Comparison of ENCODE assay signal across 8 cellular contexts in the genomic region with DNA sequence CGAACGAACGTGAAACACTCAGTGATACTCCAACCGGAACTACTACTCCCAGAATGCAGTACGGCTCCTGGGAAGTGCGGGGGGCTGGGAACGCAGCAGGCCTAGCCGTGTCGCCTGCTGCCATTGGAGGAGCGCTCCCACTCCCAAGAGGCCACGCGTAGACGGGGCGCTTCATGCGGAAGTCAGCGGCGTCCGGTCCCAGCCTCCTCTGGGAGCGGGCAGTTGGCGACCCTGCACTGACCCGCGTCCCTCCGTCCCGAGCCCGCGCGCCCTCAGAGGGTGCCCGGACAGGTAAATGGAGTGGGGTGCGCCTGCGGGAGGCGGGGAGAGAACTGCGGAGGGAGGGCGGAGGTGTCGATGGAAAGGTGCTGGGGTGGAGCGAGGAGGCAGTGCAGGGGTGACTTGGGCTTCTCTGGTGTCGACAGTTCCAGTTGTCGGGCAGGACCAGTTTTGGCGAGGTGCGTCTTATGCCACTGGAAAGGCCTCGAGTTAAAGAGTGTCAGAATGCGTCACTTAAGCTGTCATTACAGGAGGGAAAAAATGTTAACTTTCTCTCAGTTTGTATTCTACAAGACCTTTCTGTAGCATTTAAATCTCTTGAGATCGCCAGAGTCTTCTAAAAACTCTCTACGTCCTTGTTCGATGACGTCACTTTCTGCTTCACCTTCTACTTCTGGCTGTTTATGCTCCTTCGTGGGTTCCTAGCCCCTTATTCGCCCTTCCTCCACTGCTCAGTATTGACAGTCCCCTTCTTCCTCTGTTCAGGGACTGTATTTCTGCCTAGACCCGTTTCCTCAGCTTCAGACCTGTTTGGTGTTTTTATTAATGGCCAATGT. TPM values are rescaled to one million over a fixed set of nuclear protein-coding genes. Genes with fewer than 3 reads are reported as not detected.
DNase-seq lines count a peak whose midpoint lies in the region; ATAC-seq and TF ChIP-seq lines count a peak whose summit lies in the region.

Gene VAMP7, plus strand, starts transcription at position 188 of the 836 bp plus-strand sequence. CDS start 8,122 bp downstream, outside the sequence.

- H3K36me3 ChIP-seq in SK-N-SH (replicated peaks in 1 of 2; ENCODE audit: control insufficient read depth in 1 of 2, insufficient read depth in 2 of 2, low read length in 1 of 2) (peaks cover 0 to 15% of the 10 kb centered on the region in 2 experiments), osteoblast (ENCODE audit: insufficient read depth, low read length) (no peaks in the 10 kb centered on the region), testis (ENCODE audit: low read depth, missing control alignments) (no peaks in the 10 kb centered on the region)

- peak within 1 kb of the TSS; percentile 71 for H3K9ac ChIP-seq in SK-N-SH

- TF ChIP-seq CTCF in NB4 (IDR thresholded peaks at IDR 0.05; ENCODE audit: low read depth, low read length) (no peak), SK-N-SH (IDR thresholded peaks at IDR 0.05) (no peak), osteoblast (IDR thresholded peaks at IDR 0.05; ENCODE audit: extremely low read depth, low read depth, low read length) (no peak), testis (IDR thresholded peaks at IDR 0.05) (no peak)

- H3K9me2 ChIP-seq in SK-N-SH: no peaks in the 10 kb centered on the region

- peaks cover 50% of the 10 kb centered on the region for H3K79me2 ChIP-seq in SK-N-SH (ENCODE audit: insufficient read depth)
- H3K79me2 ChIP-seq in osteoblast (ENCODE audit: insufficient read depth, low read length): peaks cover 44% of the 10 kb centered on the region

- peak; percentile 96 for ATAC-seq in HG02571 (IDR thresholded peaks at IDR 0.05; ENCODE audit: unreplicated experiment)

- CTCF ChIA-PET in SK-N-SH (lab: Yijun Ruan, JAX): no interaction called here

- no peaks in the 10 kb centered on the region for H3F3A ChIP-seq in SK-N-SH (replicated peaks; ENCODE audit: insufficient read depth)

- WGBS in SK-N-SH (ENCODE audit: low lambda C conversion rate): 4% methylated on average over 33 of the region's 48 CpGs
- WGBS in testis, 2 donors: 19 to 27% methylated on average over 23 to 48 of the region's 48 CpGs

- H4K20me1 ChIP-seq in SK-N-SH (ENCODE audit: insufficient read depth) (peaks cover 10% of the 10 kb centered on the region), osteoblast (ENCODE audit: insufficient read depth, low read length) (no peaks in the 10 kb centered on the region)

- no peak for TF ChIP-seq RAD21 in SK-N-SH (IDR thresholded peaks at IDR 0.05; ENCODE audit: low read length)

- TF ChIP-seq POLR2A in NB4 (IDR thresholded peaks at IDR 0.05; ENCODE audit: extremely low read depth, insufficient read length): peak; percentile 84
- no peak for TF ChIP-seq POLR2A in testis (IDR thresholded peaks at IDR 0.05)

- DNase-seq in NB4 (ENCODE audit: low read depth): peak; percentile 93
- peak; percentile 92 for DNase-seq in SK-N-SH
- peak; percentile 81 for DNase-seq in activated naive CD4-positive, alpha-beta T cell treated with anti-CD3 and anti-CD28 coated beads, Interleukin-2, amount 50 U/mL, for 16 hours
- DNase-seq in glomerular endothelial cell (ENCODE audit: extremely low read depth, low read depth, low spot score): no peak
- peak; percentile 81 for DNase-seq in osteoblast (ENCODE audit: insufficient read length, low spot score, missing footprints)
- peak; percentile 94 for DNase-seq in testis

- no peak for TF ChIP-seq EP300 in SK-N-SH (IDR thresholded peaks at IDR 0.05; ENCODE audit: borderline replicate concordance in 1 of 2, low read depth in 1 of 2, low read length in 1 of 2)

- peak within 1 kb of the TSS; percentile 94 for H2AFZ ChIP-seq in SK-N-SH (ENCODE audit: low read depth)
- H2AFZ ChIP-seq in osteoblast (ENCODE audit: low read length): peak within 1 kb of the TSS; percentile 92

- H3K4me3 ChIP-seq in GM08714 (ENCODE audit: low read length): peak within 1 kb of the TSS; percentile 72
- peak within 1 kb of the TSS; percentile 79 for H3K4me3 ChIP-seq in NB4 (ENCODE audit: low read depth, low read length)
- peak within 1 kb of the TSS; percentile 67 to 78 for H3K4me3 ChIP-seq in SK-N-SH (ENCODE audit: low read depth in 2 of 2, low read length in 1 of 2)
- peak within 1 kb of the TSS; percentile 81 for H3K4me3 ChIP-seq in osteoblast (ENCODE audit: insufficient read depth, low read length)
- H3K4me3 ChIP-seq in testis: peak within 1 kb of the TSS; percentile 70 to 71

- H3K27me3 ChIP-seq in SK-N-SH (ENCODE audit: insufficient read depth): 0 out of 2 replicates have a peak, but pooled peaks cover under 1% of the 10 kb centered on the region
- H3K27me3 ChIP-seq in osteoblast (ENCODE audit: insufficient read depth, low read length): no peaks in the 10 kb centered on the region
- H3K27me3 ChIP-seq in testis: no peaks in the 10 kb centered on the region

- POLR2A ChIA-PET in SK-N-SH (lab: Yijun Ruan, JAX): no interaction called here

- peak within 1 kb of the TSS; percentile 61 to 69 for H3K27ac ChIP-seq in SK-N-SH (ENCODE audit: low read depth in 2 of 2, low read length in 1 of 2)
- peak within 1 kb of the TSS; percentile 54 for H3K27ac ChIP-seq in osteoblast (ENCODE audit: low read depth, low read length)
- peak within 1 kb of the TSS; percentile 15 to 78 for H3K27ac ChIP-seq in testis

- H3K4me1 ChIP-seq in SK-N-SH (ENCODE audit: control insufficient read depth in 1 of 2, insufficient read depth in 2 of 2, low read depth in 1 of 2, low read length in 1 of 2) (peaks cover 3 to 6% of the 10 kb centered on the region in 2 experiments; a peak in 2 of 4 replicates), osteoblast (ENCODE audit: insufficient read depth, low read length) (peaks cover 7% of the 10 kb centered on the region), testis (no peaks in the 10 kb centered on the region)

- H3K4me2 ChIP-seq in SK-N-SH (peak within 1 kb of the TSS; percentile 72), osteoblast (ENCODE audit: insufficient read depth, low read length) (peak within 1 kb of the TSS; percentile 73)

- H3K9me3 ChIP-seq in SK-N-SH (no peaks in the 10 kb centered on the region), osteoblast (ENCODE audit: low read depth, low read length) (no peaks in the 10 kb centered on the region), testis (no peaks in the 10 kb centered on the region)

- intact Hi-C loops in testis (cut with DNase I; ENCODE audit: low total_unique reads): no loop called here

TF ChIP-seq in SK-N-SH, 30 proteins besides CTCF, POLR2A, EP300 and RAD21 (continues in another document):
- TF ChIP-seq, protein P1, sequence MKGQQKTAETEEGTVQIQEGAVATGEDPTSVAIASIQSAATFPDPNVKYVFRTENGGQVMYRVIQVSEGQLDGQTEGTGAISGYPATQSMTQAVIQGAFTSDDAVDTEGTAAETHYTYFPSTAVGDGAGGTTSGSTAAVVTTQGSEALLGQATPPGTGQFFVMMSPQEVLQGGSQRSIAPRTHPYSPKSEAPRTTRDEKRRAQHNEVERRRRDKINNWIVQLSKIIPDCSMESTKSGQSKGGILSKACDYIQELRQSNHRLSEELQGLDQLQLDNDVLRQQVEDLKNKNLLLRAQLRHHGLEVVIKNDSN (IDR thresholded peaks at IDR 0.05; ENCODE audit: borderline replicate concordance, low read depth): no peak
- TF ChIP-seq SMC3 (IDR thresholded peaks at IDR 0.05; ENCODE audit: low read depth, low read length) (no peak), GATA2 (CRISPR knock-in tag; IDR thresholded peaks at IDR 0.05) (no peak), FOSL2 (IDR thresholded peaks at IDR 0.05; ENCODE audit: borderline replicate concordance, low read depth) (no peak), SIN3A (IDR thresholded peaks at IDR 0.05; ENCODE audit: borderline replicate concordance, low read depth, low read length) (no peak), TAF1 (IDR thresholded peaks at IDR 0.05; ENCODE audit: borderline replicate concordance, low read depth, low read length) (peak; percentile 57), RXRA (IDR thresholded peaks at IDR 0.05; ENCODE audit: borderline replicate concordance, low read depth) (no peak), FOXM1 (IDR thresholded peaks at IDR 0.05; ENCODE audit: low read depth) (no peak), RCOR1 (IDR thresholded peaks at IDR 0.05; ENCODE audit: low read length) (no peak), EZH2phosphoT487 (IDR thresholded peaks at IDR 0.05; ENCODE audit: borderline replicate concordance, low read depth) (no peak), TCF12 (IDR thresholded peaks at IDR 0.05) (peak; percentile 35; the same call in 1 of the 2 replicates), ELF1 (IDR thresholded peaks at IDR 0.05) (peak; percentile 99), USF2 (IDR thresholded peaks at IDR 0.05; ENCODE audit: borderline replicate concordance, low read depth, low read length) (no peak), GABPA (IDR thresholded peaks at IDR 0.05; ENCODE audit: low read depth) (peak; percentile 82), YY1 (IDR thresholded peaks at IDR 0.05; ENCODE audit: low read depth) (no peak), PBX3 (IDR thresholded peaks at IDR 0.05) (no peak)
- TF ChIP-seq, protein P2, sequence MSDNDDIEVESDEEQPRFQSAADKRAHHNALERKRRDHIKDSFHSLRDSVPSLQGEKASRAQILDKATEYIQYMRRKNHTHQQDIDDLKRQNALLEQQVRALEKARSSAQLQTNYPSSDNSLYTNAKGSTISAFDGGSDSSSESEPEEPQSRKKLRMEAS (IDR thresholded peaks at IDR 0.05; ENCODE audit: low read depth): peak; percentile 69

RNA-seq across cellular contexts. Expression of gene VAMP7, which starts in this region (rescaled TPM):
- polyA plus RNA-seq in SK-N-SH (2012; rRNA removed) (23.9 and 31.6 TPM in 2 replicates), testis (ENCODE audit: insufficient read depth, low read depth, low replicate concordance) (30.4 TPM)
- polyA plus RNA-seq in SK-N-SH (2012; cell fraction: cytosol; rRNA removed): 45.7 and 54.1 TPM in 2 replicates
- 4.6 and 13.1 TPM in 2 replicates for polyA plus RNA-seq in SK-N-SH (2012; cell fraction: nucleus; rRNA removed)
- total RNA-seq in glomerular endothelial cell (36.3 and 39.3 TPM in 2 replicates), osteoblast (49.9 and 50.4 TPM in 2 replicates), testis (10 to 100 TPM; 30.2 to 32.1 TPM)
